8 cellular contexts compared by ENCODE assay signal in the genomic region with DNA sequence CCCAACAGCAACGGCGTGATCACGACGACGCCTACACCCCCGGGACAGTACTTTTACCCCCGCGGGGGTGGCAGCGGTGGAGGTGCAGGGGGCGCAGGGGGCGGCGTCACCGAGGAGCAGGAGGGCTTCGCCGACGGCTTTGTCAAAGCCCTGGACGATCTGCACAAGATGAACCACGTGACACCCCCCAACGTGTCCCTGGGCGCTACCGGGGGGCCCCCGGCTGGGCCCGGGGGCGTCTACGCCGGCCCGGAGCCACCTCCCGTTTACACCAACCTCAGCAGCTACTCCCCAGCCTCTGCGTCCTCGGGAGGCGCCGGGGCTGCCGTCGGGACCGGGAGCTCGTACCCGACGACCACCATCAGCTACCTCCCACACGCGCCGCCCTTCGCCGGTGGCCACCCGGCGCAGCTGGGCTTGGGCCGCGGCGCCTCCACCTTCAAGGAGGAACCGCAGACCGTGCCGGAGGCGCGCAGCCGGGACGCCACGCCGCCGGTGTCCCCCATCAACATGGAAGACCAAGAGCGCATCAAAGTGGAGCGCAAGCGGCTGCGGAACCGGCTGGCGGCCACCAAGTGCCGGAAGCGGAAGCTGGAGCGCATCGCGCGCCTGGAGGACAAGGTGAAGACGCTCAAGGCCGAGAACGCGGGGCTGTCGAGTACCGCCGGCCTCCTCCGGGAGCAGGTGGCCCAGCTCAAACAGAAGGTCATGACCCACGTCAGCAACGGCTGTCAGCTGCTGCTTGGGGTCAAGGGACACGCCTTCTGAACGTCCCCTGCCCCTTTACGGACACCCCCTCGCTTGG. TPM values are rescaled to one million over a fixed set of nuclear protein-coding genes. Genes with fewer than 3 reads are reported as not detected.
A peak's percentile ranks its signal among the peaks of the same experiment; 100 is the strongest.
DNase-seq lines count a peak whose midpoint lies in the region; ATAC-seq and TF ChIP-seq lines count a peak whose summit lies in the region.

No MANE protein-coding gene starts in this region.

- peak overlapping the region; percentile 83 to 90 for H3K4me3 ChIP-seq in ascending aorta
- H3K4me3 ChIP-seq in gastrocnemius medialis = peak overlapping the region; percentile 91 to 98 (median 94)

- intact Hi-C loops in ascending aorta (cut with DNase I) (loop anchor here (5.0 to 10.0 kb wide), 3 partner anchors 155 to 1213 kb away; a partner anchor contains a TSS), gastrocnemius medialis (cut with DNase I; ENCODE audit: low total_unique reads) (loop anchor here (5.0 kb wide), 4 partner anchors 70 to 1055 kb away; a partner anchor contains a TSS)

- H3K4me1 ChIP-seq in ascending aorta = peaks cover 21 to 27% of the 10 kb centered on the region in 2 donors
- H3K4me1 ChIP-seq in gastrocnemius medialis = peaks cover 33 to 40% of the 10 kb centered on the region in 2 donors

- H3K27me3 ChIP-seq in ascending aorta (no peaks in the 10 kb centered on the region), gastrocnemius medialis (no peaks in the 10 kb centered on the region)

- H3K27ac ChIP-seq in ascending aorta = peak overlapping the region; percentile 95 to 96
- peak overlapping the region; percentile 99 to 100 (median 100) for H3K27ac ChIP-seq in gastrocnemius medialis

- in situ Hi-C loops in gastrocnemius medialis (cut with MboI; ENCODE audit: low sequenced_read_pairs in 4 of 4) = no loop called here

- H3K9me3 ChIP-seq in ascending aorta (no peaks in the 10 kb centered on the region), gastrocnemius medialis (no peaks in the 10 kb centered on the region)

- ATAC-seq in gastrocnemius medialis (peak; percentile 9 to 24), HG02852 (IDR thresholded peaks at IDR 0.05; ENCODE audit: unreplicated experiment) (no peak), GM19463 (IDR thresholded peaks at IDR 0.05; ENCODE audit: unreplicated experiment) (no peak)

- no peak for TF ChIP-seq CTCF in ascending aorta (IDR thresholded peaks at IDR 0.05)
- TF ChIP-seq CTCF in gastrocnemius medialis (IDR thresholded peaks at IDR 0.05 in 4 of 5, conservative IDR thresholded peaks at IDR 0.05 in 1 of 5) = peak in 1 of 5 experiments; percentile 11

- peak; percentile 71 to 78 for TF ChIP-seq POLR2A in gastrocnemius medialis (IDR thresholded peaks at IDR 0.05)

- DNase-seq in DMS79 treated with DMSO at 0.1 percent for 48 hours (lab: John Stamatoyannopoulos, UW) = peak; percentile 80
- DNase-seq in LoVo (ENCODE audit: low spot score) = peak; percentile 68
- DNase-seq in T-helper 1 cell = peak; percentile 49 to 88 (median 61)
- peak in 1 of 2 donors; percentile 79 for DNase-seq in ascending aorta (ENCODE audit: low spot score in 2 of 2)
- DNase-seq in hypothalamus (lab: John Stamatoyannopoulos, UW) = peak in 43 of 51 donors; percentile 19 to 77 (median 52)
- DNase-seq in gastrocnemius medialis = peak; percentile 81 to 86

- H3K36me3 ChIP-seq in ascending aorta (peaks cover 5 to 6% of the 10 kb centered on the region in 2 donors), gastrocnemius medialis (no peaks in the 10 kb centered on the region)

RNA-seq across cellular contexts. Expression of a gene that starts 1.0 kb away (rescaled TPM):
- 3,581 TPM for total RNA-seq in ascending aorta
- total RNA-seq in gastrocnemius medialis = 100 to 1,000 TPM in 2 of 4 donors, 10 to 100 TPM in 2; 59.0 to 200 (median 128) TPM

RNA-seq across cellular contexts. Expression of a gene that starts 9.3 kb away (rescaled TPM):
- 259 TPM for total RNA-seq in ascending aorta
- 100 to 1,000 TPM; 357 to 551 (median 406) TPM for total RNA-seq in gastrocnemius medialis

RNA-seq across cellular contexts. Expression of a gene that starts 9.6 kb away (rescaled TPM):
- not detected for total RNA-seq in ascending aorta
- not detected for total RNA-seq in gastrocnemius medialis

RNA-seq across cellular contexts. Expression of a gene that starts 14.1 kb away (rescaled TPM):
- total RNA-seq in ascending aorta (3.4 TPM), gastrocnemius medialis (1 to 10 TPM; 1.0 to 3.9 (median 2.4) TPM)

RNA-seq across cellular contexts. Expression of a gene that starts 16.9 kb away (rescaled TPM):
- total RNA-seq in ascending aorta (58.5 TPM), gastrocnemius medialis (10 to 100 TPM; 12.3 to 23.4 (median 17.6) TPM)

Comparison
In these comparisons a context has a peak if more than half of its experiments do, and no peak if none do; other contexts are left out.
1. ATAC-seq: peak in gastrocnemius medialis (2 of 2); none in HG02852 (single experiment) and GM19463 (single experiment).
2. RNA of a gene that starts 1.0 kb away (total RNA-seq): 3,581 TPM in ascending aorta (single experiment); 59.0 to 200 TPM in gastrocnemius medialis; every median in the first group is over 10 times any median in the second.